21 cellular contexts compared by ENCODE assay signal in genomic region chr7:116449441-116449840, GRCh38.
"Had no signal": no experiment of that assay in that cellular context is flagged by ENCODE, and none has a peak within 500 bp of the region (broad histone marks: within the 10 kb centered on the region; RNA-seq: fewer than 3 reads in every experiment).

No MANE protein-coding gene starts in this region.

- H3K4me3 ChIP-seq: hepatocyte, lung, ovary, psoas muscle, spleen had no signal

- ATAC-seq: activated naive CD8-positive, alpha-beta T cell treated with anti-CD3 and anti-CD28 coated beads, Interleukin-2, amount 50 U/mL, for 24 hours; esophagus mucosa; left colon; natural killer cell; psoas muscle had no signal

- H3K27ac ChIP-seq: hepatocyte, ovary, psoas muscle, spleen, VCaP had no signal

- DNase-seq: activated CD4-positive, alpha-beta T cell treated with anti-CD3 and anti-CD28 coated beads, Interleukin-2, amount 50 U/mL, for 1 hour; activated CD4-positive, CD25-positive, alpha-beta regulatory T cell treated with anti-CD3 and anti-CD28 coated beads, Interleukin-2, amount 50 U/mL, for 72 hours; activated CD8-positive, alpha-beta memory T cell treated with anti-CD3 and anti-CD28 coated beads, Interleukin-2, amount 50 U/mL, for 4 hours; activated effector memory CD4-positive, alpha-beta T cell treated with Interleukin-2 at 50 U/mL for 16 hours; activated naive CD4-positive, alpha-beta T cell treated with anti-CD3 and anti-CD28 coated beads, Interleukin-2, amount 10 ng/mL, durations not matched to agents 7 days and 5 days; activated naive CD8-positive, alpha-beta T cell treated with anti-CD3 and anti-CD28 coated beads, Interleukin-2, amount 50 U/mL, for 24 hours; activated T-cell treated with anti-CD3 and anti-CD28 coated beads, Interleukin-2, amount 50 U/mL, for 48 hours; effector CD8-positive, alpha-beta T cell; left colon; natural killer cell; ovary; psoas muscle; spleen; stimulated activated naive CD4-positive, alpha-beta T cell; substantia nigra; T-helper 2 cell; trophoblast cell had no signal

- H3K27me3 ChIP-seq: hepatocyte, ovary, spleen had no signal

- H3K9me3 ChIP-seq: ovary, psoas muscle, spleen had no signal

- H3K4me1 ChIP-seq: psoas muscle, spleen had no signal

- H3K4me2 ChIP-seq: hepatocyte had no signal

- H2AFZ ChIP-seq: hepatocyte had no signal

- H3K36me3 ChIP-seq: ovary, spleen had no signal
